In the genomic region with DNA sequence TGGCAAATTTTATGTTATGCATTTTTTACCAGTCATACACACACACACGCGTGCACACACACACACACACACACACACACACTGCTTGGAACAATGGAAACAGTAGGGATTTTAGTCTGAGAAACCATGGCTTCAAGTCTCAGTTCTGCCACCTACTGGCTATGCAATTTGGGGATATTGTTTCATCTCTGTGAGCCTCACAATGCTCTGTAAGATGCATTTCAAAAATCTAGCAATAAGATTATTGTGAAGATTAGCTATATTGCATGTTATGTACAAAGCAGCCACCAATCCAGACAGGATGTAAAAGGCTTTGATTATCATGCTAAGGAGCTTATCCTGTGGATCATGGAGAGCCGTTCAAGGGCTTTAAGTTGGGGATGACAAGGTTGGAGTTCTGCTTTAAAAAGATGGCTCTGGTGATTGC, we compare ENCODE assay signal across 7 cellular contexts.
DNase-seq lines count a peak whose midpoint lies in the region; FAIRE-seq and TF ChIP-seq lines count a peak whose summit lies in the region.

No MANE protein-coding gene starts in this region.

- no peak for TF ChIP-seq EP300 in esophagus muscularis mucosa (IDR thresholded peaks at IDR 0.05)

- WGBS in esophagus muscularis mucosa: 60% methylated on average over 3 of the region's 3 CpGs
- WGBS in prostate gland: 40% methylated on average over 3 of the region's 3 CpGs

- no peak for TF ChIP-seq POLR2A in esophagus muscularis mucosa (IDR thresholded peaks at IDR 0.05; ENCODE audit: low read depth)
- no peak for TF ChIP-seq POLR2A in prostate gland (IDR thresholded peaks at IDR 0.05)

- no peaks in the 10 kb centered on the region for H3K79me2 ChIP-seq in PC-9 (ENCODE audit: low read depth)

- BruUV-seq in PC-9 (replicated peaks; lab: Mats Ljungman, UMichigan): no TSS peak

- peak; percentile 67 for TF ChIP-seq CTCF in PC-9 (conservative IDR thresholded peaks at IDR 0.05)
- TF ChIP-seq CTCF in esophagus muscularis mucosa (IDR thresholded peaks at IDR 0.05): peak; percentile 32 to 54 (median 40)
- peak in 3 of 4 experiments; percentile 17 to 44 (median 24) for TF ChIP-seq CTCF in prostate gland (IDR thresholded peaks at IDR 0.05)

- POLR2A ChIA-PET in PC-9 (lab: Charles Lee; ENCODE audit: unreplicated experiment): no interaction called here

- no peak for FAIRE-seq in HTR-8/SVneo (lab: Jason Lieb, UNC)
- FAIRE-seq in RCC 7860 (lab: Jason Lieb, UNC): no peak

- H3K4me3 ChIP-seq in PC-9 (no peak overlapping the region), esophagus muscularis mucosa (no peak overlapping the region), prostate gland (no peak overlapping the region)

- no peak overlapping the region for H3K4me2 ChIP-seq in PC-9

- H3F3A ChIP-seq in PC-9 (ENCODE audit: insufficient read depth, low read depth): no peaks in the 10 kb centered on the region

- no peaks in the 10 kb centered on the region for H3K36me3 ChIP-seq in PC-9 (ENCODE audit: low read depth)
- no peaks in the 10 kb centered on the region for H3K36me3 ChIP-seq in esophagus muscularis mucosa
- no peaks in the 10 kb centered on the region for H3K36me3 ChIP-seq in prostate gland

- no peaks in the 10 kb centered on the region for H3K27me3 ChIP-seq in PC-9 (ENCODE audit: insufficient read depth, low read depth)
- no peaks in the 10 kb centered on the region for H3K27me3 ChIP-seq in esophagus muscularis mucosa
- no peaks in the 10 kb centered on the region for H3K27me3 ChIP-seq in prostate gland (replicated peaks; ENCODE audit: insufficient read depth)

- H3K9me3 ChIP-seq in PC-9 (ENCODE audit: insufficient read depth, low read depth) (no peaks in the 10 kb centered on the region), esophagus muscularis mucosa (no peaks in the 10 kb centered on the region), prostate gland (no peaks in the 10 kb centered on the region)

- intact Hi-C loops in PC-9 (cut with micrococcal nuclease; ENCODE audit: unreplicated experiment) (no loop called here), esophagus muscularis mucosa (cut with DNase I) (no loop called here), prostate gland (cut with DNase I) (no loop called here)

- DNase-seq in ELR (ENCODE audit: low read depth) (peak; percentile 62), HTR-8/SVneo (ENCODE audit: insufficient read length, low spot score) (peak; percentile 12), PC-9 (no peak), esophagus muscularis mucosa (ENCODE audit: extremely low spot score) (no peak), prostate gland (ENCODE audit: low spot score) (no peak), RCC 7860 (ENCODE audit: low spot score) (no peak)
- no peak for DNase-seq in activated CD8-positive, alpha-beta memory T cell treated with anti-CD3 and anti-CD28 coated beads for 24 hours

- CTCF ChIA-PET in PC-9 (lab: Charles Lee): interaction anchor here (0.6 to 0.9 kb wide), 2 partner anchors 80 to 220 kb away, joined by 3 to 4 read pairs; no protein-coding TSS in a partner anchor

- H3K4me1 ChIP-seq in PC-9 (replicated peaks; ENCODE audit: insufficient read depth) (peaks cover 6% of the 10 kb centered on the region; the same call in 1 of the 2 replicates), esophagus muscularis mucosa (peaks cover 0 to 14% (median 11%) of the 10 kb centered on the region in 4 donors), prostate gland (replicated peaks) (no peaks in the 10 kb centered on the region)

- H2AFZ ChIP-seq in PC-9: no peak overlapping the region

- H3K9me2 ChIP-seq in PC-9 (ENCODE audit: insufficient read depth): no peaks in the 10 kb centered on the region

- H4K20me1 ChIP-seq in PC-9 (ENCODE audit: insufficient read depth): no peaks in the 10 kb centered on the region; the same call in 1 of the 2 replicates

- H3K27ac ChIP-seq in PC-9 (no peak overlapping the region), esophagus muscularis mucosa (replicated peaks in 1 of 4) (no peak overlapping the region), prostate gland (no peak overlapping the region)

Comparison
In these comparisons a context has a peak if more than half of its experiments do, and no peak if none do; other contexts are left out.
1. DNase-seq: peak in ELR (single experiment) and HTR-8/SVneo (single experiment); none in PC-9 (0 of 2), esophagus muscularis mucosa (single experiment), prostate gland (single experiment), activated CD8-positive, alpha-beta memory T cell treated with anti-CD3 and anti-CD28 coated beads for 24 hours (single experiment) and RCC 7860 (single experiment).
2. Peak in every context shown above with its lines, with median percentiles within 50 percentile points of each other: CTCF ChIP-seq.